Comparison of ENCODE assay signal across 1 cellular context in the genomic region with DNA sequence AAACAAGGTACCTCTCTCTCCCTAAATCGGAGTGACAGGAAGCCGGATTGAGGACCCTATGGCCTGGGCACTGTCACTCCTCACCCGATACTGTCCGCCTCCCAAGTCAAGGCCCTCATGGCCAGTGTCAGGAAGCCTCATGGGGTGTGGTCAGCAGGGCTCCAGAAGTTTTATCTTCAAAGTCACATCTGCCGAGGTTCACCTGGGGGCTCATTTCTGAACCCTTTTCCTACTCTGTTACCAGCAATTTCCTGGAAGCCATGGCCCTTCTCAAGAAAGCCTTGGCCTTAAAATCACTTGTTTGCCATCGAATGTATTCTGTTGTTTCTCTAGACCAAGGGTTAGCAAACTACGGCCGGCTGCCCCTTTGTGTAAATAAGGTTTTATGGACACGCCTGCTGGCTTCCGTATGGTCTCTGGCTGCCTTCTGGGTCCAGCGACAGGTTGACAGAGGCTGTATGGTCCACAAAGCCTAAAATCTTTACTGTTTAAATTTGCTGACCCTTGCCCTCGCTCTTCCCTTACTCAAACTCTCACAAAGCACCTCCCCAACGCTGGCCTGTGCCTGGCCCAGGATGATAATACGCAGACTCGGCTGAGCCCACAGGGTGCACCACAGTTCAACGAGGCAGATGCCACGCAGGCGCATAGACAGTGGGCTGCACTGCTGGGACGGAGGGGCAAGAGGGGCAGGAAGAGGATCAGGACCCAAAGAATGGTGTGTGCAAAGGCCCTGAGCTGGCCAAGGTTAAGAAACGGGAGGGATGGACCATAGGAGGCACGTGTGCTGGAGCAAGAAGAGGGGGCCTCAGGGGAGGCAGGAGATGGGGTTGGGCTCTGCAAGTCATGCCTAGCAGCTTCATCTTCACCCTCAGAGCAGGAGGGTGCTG.
TF ChIP-seq lines count a peak whose summit lies in the region.

No MANE protein-coding gene starts in this region.

TF ChIP-seq in HepG2, 621 proteins besides CTCF, POLR2A, EP300 and RAD21 (continued from another document and continues in another):
- no peak for TF ChIP-seq TFDP1 (CRISPR knock-in tag; IDR thresholded peaks at IDR 0.05; ENCODE audit: borderline replicate concordance)
- TF ChIP-seq TIGD3 (CRISPR knock-in tag; IDR thresholded peaks at IDR 0.05; ENCODE audit: borderline replicate concordance) = no peak
- peak; percentile 96 for TF ChIP-seq FOXA3 (CRISPR knock-in tag; IDR thresholded peaks at IDR 0.05)
- no peak for TF ChIP-seq ZSCAN5A (CRISPR knock-in tag; IDR thresholded peaks at IDR 0.05; ENCODE audit: borderline replicate concordance)
- no peak for TF ChIP-seq NFATC3 (CRISPR knock-in tag; IDR thresholded peaks at IDR 0.05)
- TF ChIP-seq, protein P1, sequence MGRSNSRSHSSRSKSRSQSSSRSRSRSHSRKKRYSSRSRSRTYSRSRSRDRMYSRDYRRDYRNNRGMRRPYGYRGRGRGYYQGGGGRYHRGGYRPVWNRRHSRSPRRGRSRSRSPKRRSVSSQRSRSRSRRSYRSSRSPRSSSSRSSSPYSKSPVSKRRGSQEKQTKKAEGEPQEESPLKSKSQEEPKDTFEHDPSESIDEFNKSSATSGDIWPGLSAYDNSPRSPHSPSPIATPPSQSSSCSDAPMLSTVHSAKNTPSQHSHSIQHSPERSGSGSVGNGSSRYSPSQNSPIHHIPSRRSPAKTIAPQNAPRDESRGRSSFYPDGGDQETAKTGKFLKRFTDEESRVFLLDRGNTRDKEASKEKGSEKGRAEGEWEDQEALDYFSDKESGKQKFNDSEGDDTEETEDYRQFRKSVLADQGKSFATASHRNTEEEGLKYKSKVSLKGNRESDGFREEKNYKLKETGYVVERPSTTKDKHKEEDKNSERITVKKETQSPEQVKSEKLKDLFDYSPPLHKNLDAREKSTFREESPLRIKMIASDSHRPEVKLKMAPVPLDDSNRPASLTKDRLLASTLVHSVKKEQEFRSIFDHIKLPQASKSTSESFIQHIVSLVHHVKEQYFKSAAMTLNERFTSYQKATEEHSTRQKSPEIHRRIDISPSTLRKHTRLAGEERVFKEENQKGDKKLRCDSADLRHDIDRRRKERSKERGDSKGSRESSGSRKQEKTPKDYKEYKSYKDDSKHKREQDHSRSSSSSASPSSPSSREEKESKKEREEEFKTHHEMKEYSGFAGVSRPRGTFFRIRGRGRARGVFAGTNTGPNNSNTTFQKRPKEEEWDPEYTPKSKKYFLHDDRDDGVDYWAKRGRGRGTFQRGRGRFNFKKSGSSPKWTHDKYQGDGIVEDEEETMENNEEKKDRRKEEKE (IDR thresholded peaks at IDR 0.05) = no peak
- TF ChIP-seq NAIF1 (CRISPR knock-in tag; IDR thresholded peaks at IDR 0.05; ENCODE audit: borderline replicate concordance) = no peak
- TF ChIP-seq ZNF530 (CRISPR knock-in tag; IDR thresholded peaks at IDR 0.05; ENCODE audit: low read depth) = no peak
- no peak for TF ChIP-seq RBFOX2 (IDR thresholded peaks at IDR 0.05; ENCODE audit: low read depth, low read length)
- TF ChIP-seq, protein P2, sequence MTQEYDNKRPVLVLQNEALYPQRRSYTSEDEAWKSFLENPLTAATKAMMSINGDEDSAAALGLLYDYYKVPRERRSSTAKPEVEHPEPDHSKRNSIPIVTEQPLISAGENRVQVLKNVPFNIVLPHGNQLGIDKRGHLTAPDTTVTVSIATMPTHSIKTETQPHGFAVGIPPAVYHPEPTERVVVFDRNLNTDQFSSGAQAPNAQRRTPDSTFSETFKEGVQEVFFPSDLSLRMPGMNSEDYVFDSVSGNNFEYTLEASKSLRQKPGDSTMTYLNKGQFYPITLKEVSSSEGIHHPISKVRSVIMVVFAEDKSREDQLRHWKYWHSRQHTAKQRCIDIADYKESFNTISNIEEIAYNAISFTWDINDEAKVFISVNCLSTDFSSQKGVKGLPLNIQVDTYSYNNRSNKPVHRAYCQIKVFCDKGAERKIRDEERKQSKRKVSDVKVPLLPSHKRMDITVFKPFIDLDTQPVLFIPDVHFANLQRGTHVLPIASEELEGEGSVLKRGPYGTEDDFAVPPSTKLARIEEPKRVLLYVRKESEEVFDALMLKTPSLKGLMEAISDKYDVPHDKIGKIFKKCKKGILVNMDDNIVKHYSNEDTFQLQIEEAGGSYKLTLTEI (CRISPR knock-in tag; conservative IDR thresholded peaks at IDR 0.05) = no peak
- peak; percentile 70; the same call in 1 of the 2 replicates for TF ChIP-seq KAT8 (CRISPR knock-in tag; IDR thresholded peaks at IDR 0.05)
- TF ChIP-seq ZNF556 (CRISPR knock-in tag; IDR thresholded peaks at IDR 0.05; ENCODE audit: borderline replicate concordance) = peak; percentile 69; the same call in 1 of the 2 replicates
- no peak for TF ChIP-seq ZNF407 (CRISPR knock-in tag; IDR thresholded peaks at IDR 0.05; ENCODE audit: not compliant biosample characterization)
- no peak for TF ChIP-seq ZNF598 (CRISPR knock-in tag; IDR thresholded peaks at IDR 0.05; ENCODE audit: borderline replicate concordance)
- TF ChIP-seq ZNF569 (CRISPR knock-in tag; IDR thresholded peaks at IDR 0.05; ENCODE audit: borderline replicate concordance) = no peak
- peak; percentile 1; the same call in 1 of the 2 replicates for TF ChIP-seq ZFY (CRISPR knock-in tag; IDR thresholded peaks at IDR 0.05)
- TF ChIP-seq ZNF124 (CRISPR knock-in tag; IDR thresholded peaks at IDR 0.05) = 0 out of 2 replicates have a peak, but pooled peaks have one; percentile 33
- no peak for TF ChIP-seq IRF2 (CRISPR knock-in tag; IDR thresholded peaks at IDR 0.05)
- TF ChIP-seq, protein P3, sequence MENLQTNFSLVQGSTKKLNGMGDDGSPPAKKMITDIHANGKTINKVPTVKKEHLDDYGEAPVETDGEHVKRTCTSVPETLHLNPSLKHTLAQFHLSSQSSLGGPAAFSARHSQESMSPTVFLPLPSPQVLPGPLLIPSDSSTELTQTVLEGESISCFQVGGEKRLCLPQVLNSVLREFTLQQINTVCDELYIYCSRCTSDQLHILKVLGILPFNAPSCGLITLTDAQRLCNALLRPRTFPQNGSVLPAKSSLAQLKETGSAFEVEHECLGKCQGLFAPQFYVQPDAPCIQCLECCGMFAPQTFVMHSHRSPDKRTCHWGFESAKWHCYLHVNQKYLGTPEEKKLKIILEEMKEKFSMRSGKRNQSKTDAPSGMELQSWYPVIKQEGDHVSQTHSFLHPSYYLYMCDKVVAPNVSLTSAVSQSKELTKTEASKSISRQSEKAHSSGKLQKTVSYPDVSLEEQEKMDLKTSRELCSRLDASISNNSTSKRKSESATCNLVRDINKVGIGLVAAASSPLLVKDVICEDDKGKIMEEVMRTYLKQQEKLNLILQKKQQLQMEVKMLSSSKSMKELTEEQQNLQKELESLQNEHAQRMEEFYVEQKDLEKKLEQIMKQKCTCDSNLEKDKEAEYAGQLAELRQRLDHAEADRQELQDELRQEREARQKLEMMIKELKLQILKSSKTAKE (CRISPR knock-in tag; IDR thresholded peaks at IDR 0.05; ENCODE audit: borderline replicate concordance) = peak; percentile 77; the same call in 1 of the 2 replicates
- no peak for TF ChIP-seq ATAD3A (CRISPR knock-in tag; IDR thresholded peaks at IDR 0.05)
- TF ChIP-seq ZNF33B (CRISPR knock-in tag; IDR thresholded peaks at IDR 0.05) = no peak
- TF ChIP-seq ZNF564 (CRISPR knock-in tag; IDR thresholded peaks at IDR 0.05) = no peak
- no peak for TF ChIP-seq CC2D1A (CRISPR knock-in tag; IDR thresholded peaks at IDR 0.05)
- TF ChIP-seq DMAP1 (CRISPR knock-in tag; IDR thresholded peaks at IDR 0.05) = 0 out of 2 replicates have a peak, but pooled peaks have one; percentile 40
- peak; percentile 67 for TF ChIP-seq ZFP91 (CRISPR knock-in tag; IDR thresholded peaks at IDR 0.05; ENCODE audit: borderline replicate concordance)
- TF ChIP-seq HNRNPK (IDR thresholded peaks at IDR 0.05; ENCODE audit: low read depth, low read length, poor library complexity, severe bottlenecking) = no peak
- TF ChIP-seq KAT7 (CRISPR knock-in tag; IDR thresholded peaks at IDR 0.05; ENCODE audit: borderline replicate concordance) = no peak
- TF ChIP-seq POLR2AphosphoS2 (IDR thresholded peaks at IDR 0.05; ENCODE audit: low read depth, low read length) = no peak
- TF ChIP-seq CREM (IDR thresholded peaks at IDR 0.05) = 0 out of 2 replicates have a peak, but pooled peaks have one; percentile 53
- TF ChIP-seq CREM (CRISPR knock-in tag; IDR thresholded peaks at IDR 0.05) = no peak
- no peak for TF ChIP-seq MXI1 (IDR thresholded peaks at IDR 0.05; ENCODE audit: borderline replicate concordance, low read depth, low read length)
- no peak for TF ChIP-seq SMC3 (IDR thresholded peaks at IDR 0.05; ENCODE audit: low read length)
